32 cellular contexts compared by ENCODE assay signal in the genomic region with DNA sequence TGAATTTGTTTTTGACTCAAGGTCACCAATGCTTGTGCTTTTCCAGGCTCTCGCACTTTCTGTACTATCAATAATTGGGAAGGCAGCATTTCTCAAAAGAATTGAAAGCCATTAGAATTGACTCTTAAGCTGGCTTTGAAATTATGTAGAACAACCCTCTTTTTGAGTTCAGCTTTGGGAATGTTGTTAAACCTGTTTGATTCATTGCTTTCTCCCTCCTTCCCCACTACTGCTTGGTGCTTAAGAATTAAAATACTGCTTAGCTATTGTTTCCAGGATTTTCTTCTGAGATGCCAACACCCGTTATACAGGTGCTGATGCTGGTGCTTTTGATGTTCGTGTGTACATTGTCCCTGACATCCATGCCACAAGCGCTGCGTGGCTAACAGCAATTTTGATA. TPM values are rescaled to one million over a fixed set of nuclear protein-coding genes. Genes with fewer than 3 reads are reported as not detected.
"Had no signal": no experiment of that assay in that cellular context is flagged by ENCODE, and none has a peak within 500 bp of the region (broad histone marks: within the 10 kb centered on the region; RNA-seq: fewer than 3 reads in every experiment).

No MANE protein-coding gene starts in this region.

- H3K4me3 ChIP-seq: left ventricle myocardium inferior, lung, mucosa of descending colon, ovary, prostate gland, skin epidermis, stomach, suprapubic skin, thoracic aorta, tibial artery, uterus had no signal

- H3K4me3 Mint-ChIP-seq: naive thymus-derived CD4-positive, alpha-beta T cell; natural killer cell treated with Interleukin-12 subunit alpha and Interleukin-12 subunit beta and Interleukin-15 and Interleukin-18, amount 100 ng/mL, for 72 hours; stimulated activated naive B cell treated with anti-CD40 and anti-IgM and Interleukin-4, amounts not matched to agents 10 μg/mL and 1 μg/mL and 100 μg/mL, for 72 hours had no signal

- H3K4me1 Mint-ChIP-seq: naive thymus-derived CD4-positive, alpha-beta T cell; stimulated activated naive B cell treated with anti-CD40 and anti-IgM and Interleukin-4, amounts not matched to agents 10 μg/mL and 1 μg/mL and 100 μg/mL, for 72 hours had no signal

- FAIRE-seq: keratinocyte had no signal

- H3K9me3 Mint-ChIP-seq: natural killer cell treated with Interleukin-12 subunit alpha and Interleukin-12 subunit beta and Interleukin-15 and Interleukin-18, amount 100 ng/mL, for 72 hours had no signal

- ATAC-seq: left cardiac atrium; mucosa of descending colon; naive thymus-derived CD4-positive, alpha-beta T cell; natural killer cell treated with Interleukin-12 subunit alpha and Interleukin-12 subunit beta and Interleukin-15 and Interleukin-18, amount 100 ng/mL, for 72 hours; right cardiac atrium; sciatic nerve; stimulated activated naive B cell treated with anti-CD40 and anti-IgM and Interleukin-4, amounts not matched to agents 10 μg/mL and 1 μg/mL and 100 μg/mL, for 72 hours; stimulated activated naive CD8-positive, alpha-beta T cell treated with anti-CD3 and anti-CD28 coated beads, Interleukin-15, Interleukin-2, amounts not matched to agents 100 U/mL and 50 U/mL, for 24 hours had no signal

- H3K36me3 ChIP-seq: left ventricle myocardium inferior, ovary, prostate gland, stomach, suprapubic skin, thoracic aorta, tibial artery, uterus had no signal

- H3K27ac Mint-ChIP-seq: naive thymus-derived CD4-positive, alpha-beta T cell; natural killer cell treated with Interleukin-12 subunit alpha and Interleukin-12 subunit beta and Interleukin-15 and Interleukin-18, amount 100 ng/mL, for 72 hours; stimulated activated naive B cell treated with anti-CD40 and anti-IgM and Interleukin-4, amounts not matched to agents 10 μg/mL and 1 μg/mL and 100 μg/mL, for 72 hours had no signal

- H3K4me1 ChIP-seq: left ventricle myocardium inferior, prostate gland, stomach, suprapubic skin, tibial artery, uterus had no signal

- H3K36me3 Mint-ChIP-seq: natural killer cell treated with Interleukin-12 subunit alpha and Interleukin-12 subunit beta and Interleukin-15 and Interleukin-18, amount 100 ng/mL, for 72 hours; stimulated activated naive B cell treated with anti-CD40 and anti-IgM and Interleukin-4, amounts not matched to agents 10 μg/mL and 1 μg/mL and 100 μg/mL, for 72 hours had no signal

- H3K27me3 ChIP-seq: ovary, stomach, tibial artery, uterus had no signal

- H3K9me3 ChIP-seq: mucosa of descending colon, ovary, prostate gland, stomach, suprapubic skin, thoracic aorta, tibial artery, uterus had no signal

- DNase-seq: hippocampal formation; kidney glomerular epithelial cell; left cardiac atrium; left ventricle myocardium inferior; mesendoderm; midbrain; mucosa of descending colon; naive thymus-derived CD4-positive, alpha-beta T cell; ovary; posterior cingulate gyrus; retina; right cardiac atrium; stimulated activated CD4-positive, alpha-beta T cell treated with anti-CD3 and anti-CD28 coated beads, Interleukin-12 subunit alpha, Interleukin-12 subunit beta, amount 100 ng/mL, for 4 hours; stimulated activated CD4-positive, alpha-beta T cell treated with anti-CD3 and anti-CD28 coated beads, Interleukin-15, amount 100 ng/mL, for 24 hours; stimulated activated CD4-positive, alpha-beta T cell treated with anti-CD3 and anti-CD28 coated beads, Interleukin-2, amount 100 ng/mL, for 24 hours; stimulated activated CD4-positive, alpha-beta T cell treated with anti-CD3 and anti-CD28 coated beads, Interleukin-4, amount 100 ng/mL, for 1 hour; stimulated activated naive B cell treated with anti-CD40 and anti-IgM and Interleukin-4, amounts not matched to agents 10 μg/mL and 1 μg/mL and 100 μg/mL, for 72 hours; stimulated activated naive CD8-positive, alpha-beta T cell treated with anti-CD3 and anti-CD28 coated beads, Interleukin-15, Interleukin-2, amounts not matched to agents 100 U/mL and 50 U/mL, for 24 hours; stomach; tibial artery; uterus had no signal

- H3K27ac ChIP-seq: left ventricle myocardium inferior, ovary, prostate gland, skin epidermis, stomach, suprapubic skin, thoracic aorta, tibial artery, uterus had no signal

RNA-seq across cellular contexts. Expression of a gene that starts 52.5 kb away (rescaled TPM):
- total RNA-seq: left cardiac atrium; left ventricle myocardium inferior; lower leg skin; lung; mucosa of descending colon; naive thymus-derived CD4-positive, alpha-beta T cell; natural killer cell treated with Interleukin-12 subunit alpha and Interleukin-12 subunit beta and Interleukin-15 and Interleukin-18, amount 100 ng/mL, for 72 hours; omental fat pad; ovary; right cardiac atrium; sciatic nerve; stomach; thoracic aorta; ureter; uterus had no signal
